ENCODE assay signal across 8 cellular contexts in the genomic region with DNA sequence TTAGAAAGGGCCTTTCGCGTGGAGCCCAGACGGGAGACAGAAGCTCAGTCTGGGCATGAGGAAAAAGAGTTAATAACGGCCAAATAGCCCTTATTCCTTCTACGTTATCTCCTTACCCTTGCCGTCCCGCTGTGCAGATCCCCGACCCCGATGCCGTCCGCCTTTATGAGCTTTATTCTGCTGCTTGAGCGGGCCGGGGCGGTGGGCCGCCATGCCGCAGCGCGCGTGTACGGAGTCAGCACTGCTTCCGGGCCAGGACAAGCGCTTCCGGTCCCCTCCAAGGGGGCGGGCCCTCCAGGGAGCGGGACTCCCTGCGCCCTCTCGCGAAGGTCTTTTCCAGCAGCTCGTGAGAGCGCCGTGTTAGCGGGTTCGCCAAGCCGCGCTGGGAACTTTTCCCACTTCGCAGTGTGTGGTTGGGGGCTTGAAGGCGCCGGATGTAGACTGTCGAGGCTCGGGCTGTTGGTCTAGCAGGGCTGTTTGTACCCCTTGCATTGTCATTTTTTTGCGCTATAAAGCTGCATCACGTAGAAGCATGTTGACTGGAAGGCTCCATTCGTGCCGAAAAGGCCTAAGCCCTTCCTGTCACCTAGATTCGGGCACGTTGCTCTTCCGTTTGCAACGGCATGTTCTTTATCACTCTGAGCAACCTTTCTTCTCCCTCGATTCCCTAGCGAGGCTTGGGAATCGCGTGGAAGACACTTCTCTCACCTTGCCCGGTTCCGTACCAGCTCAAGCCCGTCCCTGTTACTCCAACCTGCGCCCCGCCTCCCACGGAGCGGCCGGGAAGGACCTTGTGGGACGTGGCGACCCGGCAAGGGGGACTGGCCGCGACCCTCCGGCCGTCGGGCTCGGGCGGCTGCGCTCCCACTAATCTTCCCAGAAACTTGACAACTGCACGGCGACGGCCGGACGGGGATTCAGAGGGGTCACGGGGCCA. TPM values are rescaled to one million over a fixed set of nuclear protein-coding genes. Genes with fewer than 3 reads are reported as not detected.
DNase-seq lines count a peak whose midpoint lies in the region; ATAC-seq and TF ChIP-seq lines count a peak whose summit lies in the region.

TSS of gene TSR1 (minus strand) at position 243 of the 937 bp plus-strand sequence. CDS start at position 213, 30 bp downstream.

- H3K4me1 ChIP-seq in endodermal cell (ENCODE audit: control insufficient read depth, insufficient read depth, low read length): peaks cover 11% of the 10 kb centered on the region
- H3K4me1 ChIP-seq in mesodermal cell (ENCODE audit: control insufficient read depth, insufficient read depth, low read length, poor library complexity, severe bottlenecking): peaks cover 16% of the 10 kb centered on the region

- H3K9me3 Mint-ChIP-seq in endodermal cell: no peaks in the 10 kb centered on the region

- H3K27me3 Mint-ChIP-seq in endodermal cell (ENCODE audit: insufficient read depth): no peaks in the 10 kb centered on the region

- H3K4me3 ChIP-seq in endodermal cell (ENCODE audit: low read length) (peak within 1 kb of the TSS; percentile 98), mesodermal cell (ENCODE audit: extremely low read depth, insufficient read depth, low read length, poor library complexity, severe bottlenecking) (peak within 1 kb of the TSS; percentile 88)

- H3K27ac Mint-ChIP-seq in endodermal cell: peak within 1 kb of the TSS; percentile 99

- H3K9ac ChIP-seq in endodermal cell (ENCODE audit: extremely low read depth, low read length, poor library complexity, severe bottlenecking): peak within 1 kb of the TSS; percentile 95

- H3K4me3 Mint-ChIP-seq in endodermal cell: no peak within 1 kb of the TSS

- 2% methylated on average over 44 to 77 of the region's 77 CpGs for WGBS in endodermal cell (ENCODE audit: insufficient coverage in 1 of 2, insufficient read length in 1 of 2), 2 experiments
- 2% methylated on average over 64 to 69 of the region's 77 CpGs for WGBS in mesodermal cell (ENCODE audit: insufficient coverage in 2 of 2), 2 experiments

- peaks cover 11% of the 10 kb centered on the region for H3K36me3 Mint-ChIP-seq in endodermal cell (ENCODE audit: low read depth)

- ATAC-seq in GM19455 (IDR thresholded peaks at IDR 0.05; ENCODE audit: unreplicated experiment): peak; percentile 84

- peak; percentile 31 for TF ChIP-seq CTCF in endodermal cell (conservative IDR thresholded peaks at IDR 0.05)

- H3K4me1 Mint-ChIP-seq in endodermal cell: peaks cover 14% of the 10 kb centered on the region

- H3K9me3 ChIP-seq in endodermal cell (ENCODE audit: control insufficient read depth, low read length): no peaks in the 10 kb centered on the region
- no peaks in the 10 kb centered on the region for H3K9me3 ChIP-seq in mesodermal cell (ENCODE audit: control insufficient read depth, low read length)

- no peaks in the 10 kb centered on the region for H3K27me3 ChIP-seq in endodermal cell (ENCODE audit: control insufficient read depth, insufficient read depth, low read length, poor library complexity, severe bottlenecking)

- peaks cover 37% of the 10 kb centered on the region for H3K36me3 ChIP-seq in endodermal cell (ENCODE audit: control insufficient read depth, insufficient read depth, low read length)
- H3K36me3 ChIP-seq in mesodermal cell (ENCODE audit: control insufficient read depth, insufficient read depth, low read length): peaks cover 45% of the 10 kb centered on the region

- DNase-seq in CMK (ENCODE audit: low read depth) (peak; percentile 62), HS-27A (ENCODE audit: low read depth) (peak; percentile 53), NOMO-1 treated with DMSO at 0.1 percent for 48 hours (lab: John Stamatoyannopoulos, UW; ENCODE audit: unreplicated experiment) (peak; percentile 73), endodermal cell (peak; percentile 98)
- peak; percentile 58 for DNase-seq in activated CD8-positive, alpha-beta memory T cell treated with anti-CD3 and anti-CD28 coated beads, Interleukin-2, amount 50 U/mL, for 1 hour (ENCODE audit: extremely low read depth)
- DNase-seq in stimulated activated CD8-positive, alpha-beta memory T cell treated with anti-CD3 and anti-CD28 coated beads, Interleukin-15, amount 100 ng/mL, for 4 hours (ENCODE audit: low read depth in 2 of 2): peak; percentile 78 to 82

- H3K27ac ChIP-seq in endodermal cell (ENCODE audit: low read depth, low read length) (peak within 1 kb of the TSS; percentile 62), mesodermal cell (ENCODE audit: low read depth, low read length, severe bottlenecking) (peak within 1 kb of the TSS; percentile 74)

RNA-seq across cellular contexts. Expression of gene TSR1, which starts in this region (rescaled TPM):
- total RNA-seq in endodermal cell: 10 to 100 TPM; 40.1 to 43.3 TPM
- polyA plus RNA-seq in endodermal cell (2013, experiment 1 of 2): 37.0 TPM
- polyA plus RNA-seq in endodermal cell (2013, experiment 2 of 2): 38.7 TPM
- 31.3 TPM for polyA plus RNA-seq in mesodermal cell (2013, experiment 1 of 2)
- 24.1 TPM for polyA plus RNA-seq in mesodermal cell (2013, experiment 2 of 2)

Comparison
In these comparisons a context has a peak if more than half of its experiments do, and no peak if none do; other contexts are left out.
1. Peak in every context shown above with its lines: DNase-seq, ATAC-seq, H3K4me3 ChIP-seq and H3K27ac ChIP-seq.